ENCODE assay signal across 1 cellular context in the genomic region with DNA sequence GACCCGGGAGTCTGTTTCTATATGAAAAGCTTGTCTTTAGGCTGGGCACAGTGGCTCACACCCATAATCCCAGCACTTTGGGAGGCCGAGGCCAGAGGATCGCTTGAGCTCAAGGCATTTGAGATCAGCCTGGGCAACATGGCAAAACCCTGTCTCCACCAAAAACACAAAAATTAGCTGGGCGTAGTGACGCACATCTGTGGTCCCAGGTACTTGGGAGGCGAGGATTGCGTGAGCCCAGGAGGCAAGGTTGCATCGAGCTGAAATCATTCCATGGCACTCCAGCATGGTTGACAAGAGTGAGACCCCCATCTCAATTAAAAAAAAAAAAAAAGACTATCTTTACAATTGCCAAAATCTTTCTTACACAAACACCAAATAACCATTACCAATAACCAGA.
TF ChIP-seq lines count a peak whose summit lies in the region.

No MANE protein-coding gene starts in this region.

TF ChIP-seq in IMR-90, 13 proteins besides CTCF, POLR2A, EP300 and RAD21:
- no peak for TF ChIP-seq MAFK (IDR thresholded peaks at IDR 0.05; ENCODE audit: low read depth, low read length)
- no peak for TF ChIP-seq RCOR1 (IDR thresholded peaks at IDR 0.05; ENCODE audit: insufficient replicate concordance, low read length)
- no peak for TF ChIP-seq RFX5 (IDR thresholded peaks at IDR 0.05; ENCODE audit: low read depth, low read length)
- TF ChIP-seq USF2 (IDR thresholded peaks at IDR 0.05; ENCODE audit: low read depth, low read length) = no peak
- TF ChIP-seq ELK1 (IDR thresholded peaks at IDR 0.05; ENCODE audit: borderline replicate concordance, low read depth, low read length) = no peak
- TF ChIP-seq MAZ (IDR thresholded peaks at IDR 0.05; ENCODE audit: borderline replicate concordance, low read depth, low read length) = no peak
- TF ChIP-seq CEBPB (IDR thresholded peaks at IDR 0.05; ENCODE audit: low read depth, low read length) = no peak
- TF ChIP-seq CHD1 (IDR thresholded peaks at IDR 0.05; ENCODE audit: low read depth, low read length) = no peak
